In genomic region chr3:171160326-171160725, GRCh38 we compare ENCODE assay signal across 1 cellular context.
A peak's percentile ranks its signal among the peaks of the same experiment; 100 is the strongest.
TF ChIP-seq lines count a peak whose summit lies in the region.

No MANE protein-coding gene starts in this region.

TF ChIP-seq in K562, 482 proteins besides CTCF, POLR2A, EP300 and RAD21 (continued from another document):
- TF ChIP-seq, protein P1, sequence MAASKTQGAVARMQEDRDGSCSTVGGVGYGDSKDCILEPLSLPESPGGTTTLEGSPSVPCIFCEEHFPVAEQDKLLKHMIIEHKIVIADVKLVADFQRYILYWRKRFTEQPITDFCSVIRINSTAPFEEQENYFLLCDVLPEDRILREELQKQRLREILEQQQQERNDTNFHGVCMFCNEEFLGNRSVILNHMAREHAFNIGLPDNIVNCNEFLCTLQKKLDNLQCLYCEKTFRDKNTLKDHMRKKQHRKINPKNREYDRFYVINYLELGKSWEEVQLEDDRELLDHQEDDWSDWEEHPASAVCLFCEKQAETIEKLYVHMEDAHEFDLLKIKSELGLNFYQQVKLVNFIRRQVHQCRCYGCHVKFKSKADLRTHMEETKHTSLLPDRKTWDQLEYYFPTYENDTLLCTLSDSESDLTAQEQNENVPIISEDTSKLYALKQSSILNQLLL (CRISPR knock-in tag; IDR thresholded peaks at IDR 0.05; ENCODE audit: borderline replicate concordance), result no peak
- TF ChIP-seq TFAM (CRISPR knock-in tag; conservative IDR thresholded peaks at IDR 0.05) (no peak), ZNF197 (CRISPR knock-in tag; IDR thresholded peaks at IDR 0.05; ENCODE audit: low read depth) (no peak), CCAR2 (IDR thresholded peaks at IDR 0.05; ENCODE audit: low read depth, low read length) (no peak), SMAD4 (CRISPR knock-in tag; conservative IDR thresholded peaks at IDR 0.05) (no peak), ILK (tag; IDR thresholded peaks at IDR 0.05; ENCODE audit: borderline replicate concordance, low read depth) (no peak), CEBPG (CRISPR knock-in tag; IDR thresholded peaks at IDR 0.05) (no peak), CEBPG (tag; conservative IDR thresholded peaks at IDR 0.05 in 1 of 2, IDR thresholded peaks at IDR 0.05 in 1 of 2) (peak in 1 of 2 experiments; percentile 38; a peak in 1 of 4 replicates), ZNF740 (CRISPR knock-in tag; IDR thresholded peaks at IDR 0.05) (no peak), ZNF740 (tag; IDR thresholded peaks at IDR 0.05) (no peak), SP2 (IDR thresholded peaks at IDR 0.05; ENCODE audit: extremely low read depth, low read depth, low read length, poor library complexity, severe bottlenecking) (no peak), KHSRP (IDR thresholded peaks at IDR 0.05) (no peak), CHD1 (IDR thresholded peaks at IDR 0.05; ENCODE audit: low read length) (no peak)
- TF ChIP-seq, protein P2, sequence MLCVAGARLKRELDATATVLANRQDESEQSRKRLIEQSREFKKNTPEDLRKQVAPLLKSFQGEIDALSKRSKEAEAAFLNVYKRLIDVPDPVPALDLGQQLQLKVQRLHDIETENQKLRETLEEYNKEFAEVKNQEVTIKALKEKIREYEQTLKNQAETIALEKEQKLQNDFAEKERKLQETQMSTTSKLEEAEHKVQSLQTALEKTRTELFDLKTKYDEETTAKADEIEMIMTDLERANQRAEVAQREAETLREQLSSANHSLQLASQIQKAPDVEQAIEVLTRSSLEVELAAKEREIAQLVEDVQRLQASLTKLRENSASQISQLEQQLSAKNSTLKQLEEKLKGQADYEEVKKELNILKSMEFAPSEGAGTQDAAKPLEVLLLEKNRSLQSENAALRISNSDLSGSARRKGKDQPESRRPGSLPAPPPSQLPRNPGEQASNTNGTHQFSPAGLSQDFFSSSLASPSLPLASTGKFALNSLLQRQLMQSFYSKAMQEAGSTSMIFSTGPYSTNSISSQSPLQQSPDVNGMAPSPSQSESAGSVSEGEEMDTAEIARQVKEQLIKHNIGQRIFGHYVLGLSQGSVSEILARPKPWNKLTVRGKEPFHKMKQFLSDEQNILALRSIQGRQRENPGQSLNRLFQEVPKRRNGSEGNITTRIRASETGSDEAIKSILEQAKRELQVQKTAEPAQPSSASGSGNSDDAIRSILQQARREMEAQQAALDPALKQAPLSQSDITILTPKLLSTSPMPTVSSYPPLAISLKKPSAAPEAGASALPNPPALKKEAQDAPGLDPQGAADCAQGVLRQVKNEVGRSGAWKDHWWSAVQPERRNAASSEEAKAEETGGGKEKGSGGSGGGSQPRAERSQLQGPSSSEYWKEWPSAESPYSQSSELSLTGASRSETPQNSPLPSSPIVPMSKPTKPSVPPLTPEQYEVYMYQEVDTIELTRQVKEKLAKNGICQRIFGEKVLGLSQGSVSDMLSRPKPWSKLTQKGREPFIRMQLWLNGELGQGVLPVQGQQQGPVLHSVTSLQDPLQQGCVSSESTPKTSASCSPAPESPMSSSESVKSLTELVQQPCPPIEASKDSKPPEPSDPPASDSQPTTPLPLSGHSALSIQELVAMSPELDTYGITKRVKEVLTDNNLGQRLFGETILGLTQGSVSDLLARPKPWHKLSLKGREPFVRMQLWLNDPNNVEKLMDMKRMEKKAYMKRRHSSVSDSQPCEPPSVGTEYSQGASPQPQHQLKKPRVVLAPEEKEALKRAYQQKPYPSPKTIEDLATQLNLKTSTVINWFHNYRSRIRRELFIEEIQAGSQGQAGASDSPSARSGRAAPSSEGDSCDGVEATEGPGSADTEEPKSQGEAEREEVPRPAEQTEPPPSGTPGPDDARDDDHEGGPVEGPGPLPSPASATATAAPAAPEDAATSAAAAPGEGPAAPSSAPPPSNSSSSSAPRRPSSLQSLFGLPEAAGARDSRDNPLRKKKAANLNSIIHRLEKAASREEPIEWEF (CRISPR knock-in tag; IDR thresholded peaks at IDR 0.05), result no peak
